ENCODE assay signal across 6 cellular contexts in genomic region chr3:184415229-184415517, GRCh38. TPM values are rescaled to one million over a fixed set of nuclear protein-coding genes. Genes with fewer than 3 reads are reported as not detected.
"Had no signal": no experiment of that assay in that cellular context is flagged by ENCODE, and none has a peak within 500 bp of the region (broad histone marks: within the 10 kb centered on the region; RNA-seq: fewer than 3 reads in every experiment).

No MANE protein-coding gene starts in this region.

- H3K9ac ChIP-seq: GM23248 had no signal

- H3K27ac ChIP-seq: GM23248 had no signal

- ATAC-seq: K562 had no signal

- H3K4me3 ChIP-seq: GM23248, K562 had no signal

- H3K4me3 Mint-ChIP-seq: H9, IgD-negative memory B cell had no signal

- H2AFZ ChIP-seq: GM23248 had no signal

- H3K4me1 Mint-ChIP-seq: IgD-negative memory B cell had no signal

- H3K36me3 Mint-ChIP-seq: IgD-negative memory B cell had no signal

- H3K9me3 Mint-ChIP-seq: H9, IgD-negative memory B cell had no signal

- H3K27ac Mint-ChIP-seq: H9, IgD-negative memory B cell had no signal

- DNase-seq: GM23248, H9, HCEC 1CT, KG1 had no signal

RNA-seq across cellular contexts. Expression of gene CHRD, which starts 35.3 kb away (rescaled TPM):
- polyA plus RNA-seq: IgD-negative memory B cell had no signal

RNA-seq across cellular contexts. Expression of gene THPO, which starts 37.2 kb away (rescaled TPM):
- total RNA-seq: GM23248 had no signal
- polyA plus RNA-seq: GM23248 had no signal
